ENCODE assay signal across 9 cellular contexts in the genomic region with DNA sequence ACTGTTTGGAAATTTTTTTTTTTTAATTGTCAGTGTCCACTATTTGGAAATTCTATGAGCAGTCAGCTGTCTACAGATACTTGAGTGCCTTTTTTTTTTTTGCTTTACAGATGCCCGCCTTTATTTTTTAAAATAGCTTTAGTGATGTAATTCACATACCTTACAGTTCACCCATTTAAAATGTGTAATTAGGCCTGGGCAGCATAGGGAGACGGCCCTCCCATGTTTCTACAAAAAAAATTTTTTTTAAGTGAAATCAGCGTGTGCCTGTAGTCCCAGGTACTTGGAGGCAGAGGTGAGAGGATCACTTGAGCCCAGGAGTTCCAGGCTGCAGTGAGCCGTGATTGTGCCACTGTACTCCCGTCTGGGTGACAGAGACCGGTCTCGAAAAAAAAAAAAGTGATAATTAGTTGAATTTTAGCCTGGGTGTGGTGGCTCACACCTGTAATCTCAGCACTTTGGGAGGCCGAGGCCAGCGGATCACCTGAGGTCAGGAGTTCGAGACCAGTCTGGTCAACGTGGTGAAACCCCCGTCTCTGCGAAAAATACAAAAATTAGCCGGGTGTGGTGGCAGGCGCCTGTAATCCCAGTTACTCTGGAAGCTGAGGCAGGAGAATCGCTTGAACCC. TPM values are rescaled to one million over a fixed set of nuclear protein-coding genes. Genes with fewer than 3 reads are reported as not detected.
DNase-seq lines count a peak whose midpoint lies in the region; ATAC-seq and TF ChIP-seq lines count a peak whose summit lies in the region.
"Had no signal": no experiment of that assay in that cellular context is flagged by ENCODE, and none has a peak within 500 bp of the region (broad histone marks: within the 10 kb centered on the region; RNA-seq: fewer than 3 reads in every experiment).

No MANE protein-coding gene starts in this region.

- no peaks in the 10 kb centered on the region for H3K27me3 ChIP-seq in H7 (ENCODE audit: control insufficient read depth, insufficient read depth, low read length)
- H3K27me3 ChIP-seq in WERI-Rb-1 (ENCODE audit: insufficient read depth, low read depth, severe bottlenecking) = no peaks in the 10 kb centered on the region
- no peaks in the 10 kb centered on the region for H3K27me3 ChIP-seq in gastroesophageal sphincter
- H3K27me3 ChIP-seq in skeletal muscle satellite cell (ENCODE audit: control insufficient read depth, insufficient read depth, low read length) = no peaks in the 10 kb centered on the region

- peak overlapping the region; percentile 82 for H3K4me2 ChIP-seq in skeletal muscle satellite cell (ENCODE audit: low read length)

- H3K4me1 ChIP-seq in gastroesophageal sphincter (peaks cover 0 to 32% (median 6%) of the 10 kb centered on the region in 3 donors), skeletal muscle satellite cell (ENCODE audit: control insufficient read depth, insufficient read depth, low read length) (peaks cover 14% of the 10 kb centered on the region)

- TF ChIP-seq EP300 in gastroesophageal sphincter (IDR thresholded peaks at IDR 0.05) = no peak

- H3K27ac ChIP-seq in WERI-Rb-1 = peak overlapping the region; percentile 99
- H3K27ac ChIP-seq in gastroesophageal sphincter = peak overlapping the region; percentile 75 to 100 (median 94)

- DNase-seq in H7 (no peak), WERI-Rb-1 (no peak), midbrain (lab: John Stamatoyannopoulos, UW) (no peak), NCI-H510A treated with DMSO at 0.1 percent for 48 hours (lab: John Stamatoyannopoulos, UW) (no peak)
- DNase-seq: NCI-H2107 had no signal

- no peaks in the 10 kb centered on the region for H3K9me3 ChIP-seq in WERI-Rb-1 (ENCODE audit: severe bottlenecking)
- no peaks in the 10 kb centered on the region for H3K9me3 ChIP-seq in gastroesophageal sphincter
- H3K9me3 ChIP-seq in skeletal muscle satellite cell (replicated peaks; ENCODE audit: low read length) = no peaks in the 10 kb centered on the region

- ATAC-seq in gastroesophageal sphincter (no peak), HG03095 (IDR thresholded peaks at IDR 0.05; ENCODE audit: unreplicated experiment) (no peak), GM21367 (IDR thresholded peaks at IDR 0.05; ENCODE audit: unreplicated experiment) (no peak)

- no peak for TF ChIP-seq POLR2A in gastroesophageal sphincter (IDR thresholded peaks at IDR 0.05)

- peak overlapping the region; percentile 89 for H3K4me3 ChIP-seq in H7 (ENCODE audit: insufficient read depth, low read depth, low read length)
- H3K4me3 ChIP-seq in WERI-Rb-1 (ENCODE audit: low read depth, low read length) = peak overlapping the region; percentile 79
- H3K4me3 ChIP-seq in gastroesophageal sphincter = peak overlapping the region; percentile 41 to 76
- H3K4me3 ChIP-seq in skeletal muscle satellite cell (ENCODE audit: low read length) = peak overlapping the region; percentile 79

- H3K9ac ChIP-seq in skeletal muscle satellite cell (ENCODE audit: low read depth, low read length) = peak overlapping the region; percentile 100

- 50 to 76% methylated on average over 2 to 16 of the region's 16 CpGs for WGBS in gastroesophageal sphincter (ENCODE audit: low coverage in 1 of 2), 2 donors

- H3K36me3 ChIP-seq in H7 (replicated peaks; ENCODE audit: control insufficient read depth, insufficient read depth, low read length) (no peaks in the 10 kb centered on the region), WERI-Rb-1 (no peaks in the 10 kb centered on the region; the same call in 1 of the 2 replicates), gastroesophageal sphincter (no peaks in the 10 kb centered on the region), skeletal muscle satellite cell (ENCODE audit: insufficient read depth, low read length) (no peaks in the 10 kb centered on the region)

- TF ChIP-seq CTCF in WERI-Rb-1 (IDR thresholded peaks at IDR 0.05; ENCODE audit: low read depth, low read length) = no peak
- TF ChIP-seq CTCF in gastroesophageal sphincter (IDR thresholded peaks at IDR 0.05) = no peak

RNA-seq across cellular contexts. Expression of gene ZNF143, which starts 1.5 kb away (rescaled TPM):
- 55.7 and 64.1 TPM in 2 replicates for total RNA-seq in H7 (2014; rRNA removed; shearing (Covaris generic))
- 10 to 100 TPM; 33.7 to 72.5 (median 52.5) TPM for total RNA-seq in gastroesophageal sphincter
- 14.0 and 14.4 TPM in 2 replicates for total RNA-seq in skeletal muscle satellite cell (2012; rRNA removed)
